ENCODE assay signal across 13 cellular contexts in the genomic region with DNA sequence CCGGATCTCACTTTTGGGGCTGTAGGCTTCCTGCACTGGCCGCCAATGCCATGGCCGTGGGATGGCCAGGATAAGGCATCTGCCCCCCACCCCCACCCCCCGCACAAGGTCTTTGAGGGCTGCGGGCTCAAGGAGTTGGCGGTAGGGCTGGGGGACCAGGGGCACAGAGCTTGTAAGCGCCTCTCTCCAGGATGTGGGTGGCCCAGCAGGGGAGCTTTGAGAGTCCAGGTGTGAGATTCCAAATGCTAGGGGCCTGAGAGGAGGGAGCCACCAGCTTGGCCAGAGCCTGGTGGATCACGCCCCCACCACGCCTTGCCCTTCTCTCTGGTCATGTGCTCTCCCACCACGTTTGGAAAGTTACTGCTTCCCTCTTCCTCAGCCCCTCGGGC. TPM values are rescaled to one million over a fixed set of nuclear protein-coding genes. Genes with fewer than 3 reads are reported as not detected.
DNase-seq lines count a peak whose midpoint lies in the region; ATAC-seq and TF ChIP-seq lines count a peak whose summit lies in the region.
"Had no signal": no experiment of that assay in that cellular context is flagged by ENCODE, and none has a peak within 500 bp of the region (broad histone marks: within the 10 kb centered on the region; RNA-seq: fewer than 3 reads in every experiment).

No MANE protein-coding gene starts in this region.

- H3K27me3 Mint-ChIP-seq in naive B cell: no peaks in the 10 kb centered on the region

- peak overlapping the region in 4 of 8 donors; percentile 15 to 84 (median 44) for H3K4me3 Mint-ChIP-seq in naive B cell
- H3K4me3 Mint-ChIP-seq: activated naive CD4-positive, alpha-beta T cell treated with anti-CD3 and anti-CD28 coated beads for 36 hours had no signal

- peaks cover 72% of the 10 kb centered on the region for H3K4me1 ChIP-seq in upper lobe of right lung

- DNase-seq in Right ventricle myocardium inferior (ENCODE audit: missing footprints) (peak; percentile 57), left cardiac atrium (no peak), epithelial cell of prostate (ENCODE audit: low read depth, low spot score) (no peak), naive B cell (no peak), upper lobe of right lung (no peak), SIG-M5 treated with dmso at 0.1 percent for 504 hours (lab: John Stamatoyannopoulos, UW; ENCODE audit: unreplicated experiment) (no peak), inferior parietal cortex (ENCODE audit: extremely low spot score) (no peak)
- DNase-seq: activated CD4-positive, alpha-beta T cell treated with anti-CD3 and anti-CD28 coated beads for 4 hours; activated naive CD4-positive, alpha-beta T cell treated with anti-CD3 and anti-CD28 coated beads for 36 hours; NCI-H2227 treated with DMSO at 0.1 percent for 48 hours; SIG-M5 had no signal

- H3K27ac ChIP-seq in epithelial cell of prostate: peak overlapping the region; percentile 77
- H3K27ac ChIP-seq in upper lobe of right lung: peak overlapping the region; percentile 99

- ATAC-seq in Right ventricle myocardium inferior: no peak
- no peak for ATAC-seq in left cardiac atrium
- ATAC-seq in naive B cell (ENCODE audit: low read depth in 2 of 2): no peak
- peak; percentile 0 for ATAC-seq in upper lobe of right lung
- ATAC-seq in GM19452 (IDR thresholded peaks at IDR 0.05; ENCODE audit: unreplicated experiment): no peak
- ATAC-seq: K562 had no signal

- H3K27ac Mint-ChIP-seq in naive B cell: peak overlapping the region in 4 of 6 donors; percentile 67 to 91 (median 80)
- H3K27ac Mint-ChIP-seq: activated naive CD4-positive, alpha-beta T cell treated with anti-CD3 and anti-CD28 coated beads for 36 hours had no signal

- intact Hi-C loops in Right ventricle myocardium inferior (cut with DNase I) (no loop called here), left cardiac atrium (cut with DNase I) (no loop called here), upper lobe of right lung (cut with DNase I) (no loop called here)

- peaks cover 62 to 88% (median 82%) of the 10 kb centered on the region in 3 donors for H3K4me1 Mint-ChIP-seq in naive B cell

- H3K4me3 ChIP-seq in upper lobe of right lung: no peak overlapping the region
- H3K4me3 ChIP-seq: K562 had no signal

- no peaks in the 10 kb centered on the region for H3K9me3 ChIP-seq in upper lobe of right lung

- H3K36me3 Mint-ChIP-seq in naive B cell: no peaks in the 10 kb centered on the region

- H3K9me3 Mint-ChIP-seq in naive B cell: peaks cover 0 to 1% (median 0%) of the 10 kb centered on the region in 7 donors
- H3K9me3 Mint-ChIP-seq: activated naive CD4-positive, alpha-beta T cell treated with anti-CD3 and anti-CD28 coated beads for 36 hours had no signal

- peaks cover 4% of the 10 kb centered on the region for H3K36me3 ChIP-seq in upper lobe of right lung

- no peak for TF ChIP-seq CTCF in upper lobe of right lung (IDR thresholded peaks at IDR 0.05)

- no peaks in the 10 kb centered on the region for H3K27me3 ChIP-seq in upper lobe of right lung

RNA-seq across cellular contexts. Expression of a gene that starts 5.0 kb away (rescaled TPM):
- total RNA-seq in Right ventricle myocardium inferior (531 TPM), left cardiac atrium (100 to 1,000 TPM; 699 to 773 TPM), upper lobe of right lung (801 TPM)
- polyA plus RNA-seq in naive B cell (ENCODE audit: low read depth in 6 of 6): 100 to 1,000 TPM; 110 to 279 (median 240) TPM

RNA-seq across cellular contexts. Expression of a gene that starts 18.4 kb away (rescaled TPM):
- total RNA-seq in Right ventricle myocardium inferior (31.4 TPM), left cardiac atrium (10 to 100 TPM; 34.9 to 45.7 TPM), upper lobe of right lung (40.6 TPM)
- 10 to 100 TPM; 54.7 to 76.0 (median 67.9) TPM for polyA plus RNA-seq in naive B cell (ENCODE audit: low read depth in 6 of 6)
